8 cellular contexts compared by ENCODE assay signal in genomic region chr12:112198120-112198733, GRCh38.
DNase-seq lines count a peak whose midpoint lies in the region; ATAC-seq and TF ChIP-seq lines count a peak whose summit lies in the region.

No MANE protein-coding gene starts in this region.

- TF ChIP-seq CTCF in Panc1 (IDR thresholded peaks at IDR 0.05), result peak; percentile 86
- peak; percentile 28 to 60 (median 56) for TF ChIP-seq CTCF in prostate gland (IDR thresholded peaks at IDR 0.05)

- DNase-seq in DMS 273 treated with DMSO at 0.1 percent for 48 hours (lab: John Stamatoyannopoulos, UW) (peak; percentile 22), HUDEP-2 (lab: John Stamatoyannopoulos, UW; ENCODE audit: unreplicated experiment in 76 of 76) (peak in 51 of 76 experiments; percentile 1 to 64 (median 29)), Panc1 (ENCODE audit: low read depth, low spot score) (peak; percentile 10), glomerular visceral epithelial cell (ENCODE audit: extremely low spot score) (peak; percentile 56), prostate gland (ENCODE audit: low spot score) (peak; percentile 49), GOT3 (lab: John Stamatoyannopoulos, UW) (no peak), aorta (no peak)
- DNase-seq in activated effector memory CD4-positive, alpha-beta T cell treated with anti-CD3 and anti-CD28 coated beads, Interleukin-2, amount 50 U/mL, for 16 hours, result peak; percentile 75

- in situ Hi-C loops in Panc1 (cut with HindIII; ENCODE audit: low pct_unique_long_range_greater_than_20kb, low sequenced_read_pairs), result no loop called here

- peak; percentile 98 for ATAC-seq in Panc1
- ATAC-seq in aorta (ENCODE audit: low FRiP score), result no peak

- no peaks in the 10 kb centered on the region for H3K4me1 ChIP-seq in Panc1 (ENCODE audit: control insufficient read depth, insufficient read depth, low read length)
- H3K4me1 ChIP-seq in prostate gland (replicated peaks), result no peaks in the 10 kb centered on the region
- H3K4me1 ChIP-seq in aorta (ENCODE audit: control insufficient read depth in 1 of 2, insufficient read depth in 2 of 2, low read length in 2 of 2), result no peaks in the 10 kb centered on the region

- intact Hi-C loops in Panc1 (cut with micrococcal nuclease; ENCODE audit: unreplicated experiment), result loop anchor here (2.0 kb wide), 1 partner anchor 189 kb away; no protein-coding TSS in a partner anchor
- intact Hi-C loops in prostate gland (cut with DNase I), result loop anchor here (5.0 kb wide), 1 partner anchor 184 kb away; the partner anchor contains the start of gene HECTD4
- intact Hi-C loops in aorta (cut with DNase I), result no loop called here

- H3K27ac ChIP-seq in Panc1 (ENCODE audit: low read length) (no peak overlapping the region), prostate gland (no peak overlapping the region), aorta (ENCODE audit: low read depth in 1 of 2, low read length in 2 of 2) (no peak overlapping the region)

- TF ChIP-seq POLR2A in prostate gland (IDR thresholded peaks at IDR 0.05), result no peak

- H3K36me3 ChIP-seq in Panc1 (ENCODE audit: control insufficient read depth, insufficient read depth, low read length) (no peaks in the 10 kb centered on the region), prostate gland (no peaks in the 10 kb centered on the region), aorta (ENCODE audit: control insufficient read depth in 1 of 2, insufficient read depth in 2 of 2, low read length in 1 of 2) (peaks cover 7 to 19% of the 10 kb centered on the region in 2 donors)

- H3K9me3 ChIP-seq in Panc1 (ENCODE audit: control insufficient read depth, insufficient read depth, low read depth, low read length) (no peaks in the 10 kb centered on the region), prostate gland (no peaks in the 10 kb centered on the region), aorta (ENCODE audit: control insufficient read depth, low read length) (no peaks in the 10 kb centered on the region)

- 74% methylated on average over 9 of the region's 9 CpGs for WGBS in prostate gland
- WGBS in aorta, 2 donors, result 73 to 82% methylated on average over 9 of the region's 9 CpGs

- H3K27me3 ChIP-seq in Panc1 (ENCODE audit: control insufficient read depth, insufficient read depth, low read length) (no peaks in the 10 kb centered on the region), prostate gland (replicated peaks; ENCODE audit: insufficient read depth) (no peaks in the 10 kb centered on the region), aorta (ENCODE audit: control insufficient read depth in 1 of 2, insufficient read depth in 2 of 2, low read length in 1 of 2) (no peaks in the 10 kb centered on the region)

- H3K4me3 ChIP-seq in Panc1 (ENCODE audit: low read depth in 2 of 2, low read length in 2 of 2), result no peak overlapping the region
- H3K4me3 ChIP-seq in prostate gland, result no peak overlapping the region
- H3K4me3 ChIP-seq in aorta (ENCODE audit: low read length in 2 of 2), result no peak overlapping the region

- no TSS peak for BruUV-seq in Panc1 (replicated peaks; lab: Mats Ljungman, UMichigan)

- POLR2A ChIA-PET in Panc1 (lab: Charles Lee), result interaction anchor here (0.6 to 1.1 kb wide), 2 partner anchors 203 to 564 kb away, joined by 5 read pairs; no protein-coding TSS in a partner anchor

- CTCF ChIA-PET in Panc1 (lab: Charles Lee), result interaction anchor here (0.5 to 1.8 kb wide), 5 partner anchors 11 to 305 kb away, joined by 4 to 24 read pairs (median 11); no protein-coding TSS in a partner anchor

Comparison
In these comparisons a context has a peak if more than half of its experiments do, and no peak if none do; other contexts are left out.
1. DNase-seq: peak in DMS 273 treated with DMSO at 0.1 percent for 48 hours (single experiment), HUDEP-2 (51 of 76), Panc1 (single experiment), activated effector memory CD4-positive, alpha-beta T cell treated with anti-CD3 and anti-CD28 coated beads, Interleukin-2, amount 50 U/mL, for 16 hours (single experiment), glomerular visceral epithelial cell (single experiment) and prostate gland (single experiment); none in GOT3 (single experiment) and aorta (0 of 2).
2. intact Hi-C loops: an anchor here in Panc1 (2.0 kb wide) and prostate gland (5.0 kb wide); none called in aorta.